In genomic region chr17:77957869-77958715, GRCh38 we compare ENCODE assay signal across 8 cellular contexts. TPM values are rescaled to one million over a fixed set of nuclear protein-coding genes. Genes with fewer than 3 reads are reported as not detected.
DNase-seq lines count a peak whose midpoint lies in the region; ATAC-seq, FAIRE-seq and TF ChIP-seq lines count a peak whose summit lies in the region.

Gene TNRC6C, plus strand, starts transcription at chr17:77958703. Its CDS starts 45,504 bp downstream, at chr17:78004207.

- peak within 1 kb of the TSS; percentile 65 for H2AFZ ChIP-seq in keratinocyte (ENCODE audit: control insufficient read depth, low read length)

- DNase-seq in AG10803 (ENCODE audit: low read depth), result peak; percentile 99
- DNase-seq in NCI-H446 treated with DMSO at 0.1 percent for 48 hours (lab: John Stamatoyannopoulos, UW), result peak; percentile 99
- peak; percentile 100 for DNase-seq in activated CD4-positive, alpha-beta T cell treated with anti-CD3 and anti-CD28 coated beads for 1 hour
- DNase-seq in cerebellar nuclear complex (lab: John Stamatoyannopoulos, UW), result peak; percentile 92 to 99
- DNase-seq in keratinocyte (ENCODE audit: low read depth, low spot score), result peak; percentile 90
- DNase-seq in stimulated activated CD4-positive, alpha-beta T cell treated with anti-CD3 and anti-CD28 coated beads, Interleukin-12 subunit alpha, Interleukin-12 subunit beta, amount 100 ng/mL, for 48 hours (ENCODE audit: low read depth in 2 of 3, low spot score in 1 of 3), result peak; percentile 99 to 100 (median 100)

- peak within 1 kb of the TSS; percentile 52 for H3K9ac ChIP-seq in keratinocyte (ENCODE audit: control insufficient read depth, extremely low read depth, insufficient read depth, low read length)

- dilution Hi-C loops in keratinocyte (cut with MboI; ENCODE audit: extremely low pct_ligation_motif_present, low sequenced_read_pairs), result no loop called here

- FAIRE-seq in keratinocyte (lab: Jason Lieb, UNC), result no peak

- no peaks in the 10 kb centered on the region for H3K79me2 ChIP-seq in keratinocyte (ENCODE audit: control insufficient read depth, insufficient read depth, low read length)

- H3K9me3 ChIP-seq in keratinocyte (ENCODE audit: control insufficient read depth, low read depth, low read length), result no peaks in the 10 kb centered on the region

- H3K36me3 ChIP-seq in keratinocyte (ENCODE audit: control insufficient read depth in 2 of 2, extremely low read depth in 1 of 2, insufficient read depth in 2 of 2, low read length in 2 of 2), result no peaks in the 10 kb centered on the region

- H3K4me1 ChIP-seq in keratinocyte (ENCODE audit: control insufficient read depth, extremely low read depth, insufficient read depth, low read length), result no peaks in the 10 kb centered on the region

- no peak within 1 kb of the TSS for H3K27ac ChIP-seq in keratinocyte (ENCODE audit: control insufficient read depth, insufficient read depth, low read length)

- peaks cover 53% of the 10 kb centered on the region for H3K27me3 ChIP-seq in keratinocyte (ENCODE audit: control insufficient read depth, extremely low read depth, insufficient read depth, low read length)

- H3K4me2 ChIP-seq in keratinocyte (ENCODE audit: control insufficient read depth, extremely low read depth, insufficient read depth, low read depth, low read length), result peak within 1 kb of the TSS; percentile 82

- ATAC-seq in GM19025 (IDR thresholded peaks at IDR 0.05; ENCODE audit: low read depth, unreplicated experiment) (peak; percentile 71), HG03342 (IDR thresholded peaks at IDR 0.05; ENCODE audit: unreplicated experiment) (peak; percentile 84)

- peak; percentile 10; the same call in 1 of the 2 replicates for TF ChIP-seq CTCF in AG10803 (conservative IDR thresholded peaks at IDR 0.05; ENCODE audit: low read length)
- TF ChIP-seq CTCF in keratinocyte (optimal IDR thresholded peaks at IDR 0.05 in 1 of 3, IDR thresholded peaks at IDR 0.05 in 1 of 3, conservative IDR thresholded peaks at IDR 0.05 in 1 of 3; ENCODE audit: extremely low read depth in 1 of 3, insufficient read depth in 2 of 3, low read length in 3 of 3), result peak in 1 of 3 experiments; percentile 25

- no peaks in the 10 kb centered on the region for H3K9me1 ChIP-seq in keratinocyte (ENCODE audit: control insufficient read depth, extremely low read depth, insufficient read depth, low read length)

- H3K4me3 ChIP-seq in AG10803 (ENCODE audit: low read length) (peak within 1 kb of the TSS; percentile 70), keratinocyte (ENCODE audit: control insufficient read depth in 2 of 3, extremely low read depth in 1 of 3, insufficient read depth in 2 of 3, low read depth in 1 of 3, low read length in 3 of 3) (peak within 1 kb of the TSS; percentile 50 to 76 (median 68))

- no peaks in the 10 kb centered on the region for H4K20me1 ChIP-seq in keratinocyte (ENCODE audit: control insufficient read depth, extremely low read depth, insufficient read depth, low read length)

RNA-seq across cellular contexts. Expression of gene TNRC6C, which starts in this region (rescaled TPM):
- 0.34 to 0.95 TPM (median 0.36 TPM) in 3 replicates for polyA plus RNA-seq in keratinocyte
- polyA plus RNA-seq in keratinocyte (2011; ENCODE audit: low read depth), result 1.1 TPM
- 0.15 and 0.25 TPM in 2 replicates for polyA plus RNA-seq in keratinocyte (2011; cell fraction: cytosol; rRNA removed)
- polyA plus RNA-seq in keratinocyte (2011; cell fraction: nucleus; rRNA removed), result 1.3 and 1.4 TPM in 2 replicates
- 0.78 and 1.1 TPM in 2 replicates for polyA plus RNA-seq in keratinocyte (2012; ENCODE audit: low replicate concordance)
- polyA minus RNA-seq in keratinocyte, result 1.6 to 5.5 TPM (median 3.2 TPM) in 3 replicates
- polyA minus RNA-seq in keratinocyte (2011; cell fraction: cytosol; rRNA and poly(A)+ RNA removed), result 5.6 TPM
- 1.6 and 3.4 TPM in 2 replicates for polyA minus RNA-seq in keratinocyte (2011; cell fraction: nucleus; rRNA and poly(A)+ RNA removed)
